1 cellular context compared by ENCODE assay signal in genomic region chr10:32950457-32951109, GRCh38.
A peak's percentile ranks its signal among the peaks of the same experiment; 100 is the strongest.
TF ChIP-seq lines count a peak whose summit lies in the region.

No MANE protein-coding gene starts in this region.

TF ChIP-seq in HEK293, 187 proteins besides CTCF, POLR2A, EP300 and RAD21 (continued from another document and continues in another):
- TF ChIP-seq ZNF280D (tag by site-specific recombination; IDR thresholded peaks at IDR 0.05) (no peak), PATZ1 (tag by site-specific recombination; IDR thresholded peaks at IDR 0.05) (0 out of 2 replicates have a peak, but pooled peaks have one; percentile 13), ZNF624 (tag by site-specific recombination; IDR thresholded peaks at IDR 0.05) (no peak), ZEB2 (tag by site-specific recombination; IDR thresholded peaks at IDR 0.05) (0 out of 2 replicates have a peak, but pooled peaks have one; percentile 38), KLF1 (tag by site-specific recombination; IDR thresholded peaks at IDR 0.05) (no peak), ZNF148 (tag by site-specific recombination; IDR thresholded peaks at IDR 0.05; ENCODE audit: borderline replicate concordance) (no peak), EGR2 (tag by site-specific recombination; IDR thresholded peaks at IDR 0.05; ENCODE audit: low read depth) (no peak), ZBTB26 (tag by site-specific recombination; optimal IDR thresholded peaks at IDR 0.05) (no peak), ELK4 (IDR thresholded peaks at IDR 0.05; ENCODE audit: borderline replicate concordance, low read depth, low read length) (no peak), KLF16 (tag by site-specific recombination; IDR thresholded peaks at IDR 0.05) (no peak), INSM2 (tag by site-specific recombination; IDR thresholded peaks at IDR 0.05) (no peak), HIC1 (tag by site-specific recombination; IDR thresholded peaks at IDR 0.05) (no peak), ZNF488 (tag by site-specific recombination; IDR thresholded peaks at IDR 0.05) (no peak), ZNF366 (tag by site-specific recombination; conservative IDR thresholded peaks at IDR 0.05) (peak; percentile 37), ZBTB17 (tag by site-specific recombination; IDR thresholded peaks at IDR 0.05) (0 out of 2 replicates have a peak, but pooled peaks have one; percentile 33), PRDM10 (tag by site-specific recombination; IDR thresholded peaks at IDR 0.05) (peak; percentile 12), ZNF747 (tag by site-specific recombination; IDR thresholded peaks at IDR 0.05) (no peak), ZNF335 (tag by site-specific recombination; conservative IDR thresholded peaks at IDR 0.05) (no peak), ZBTB8A (tag by site-specific recombination; IDR thresholded peaks at IDR 0.05) (no peak), MEIS1 (CRISPR knock-in tag; IDR thresholded peaks at IDR 0.05; ENCODE audit: borderline replicate concordance) (no peak), ZIC2 (tag by site-specific recombination; IDR thresholded peaks at IDR 0.05) (no peak), ZNF2 (tag by site-specific recombination; IDR thresholded peaks at IDR 0.05) (no peak; the same call in 1 of the 2 replicates), HOXA7 (CRISPR knock-in tag; IDR thresholded peaks at IDR 0.05; ENCODE audit: borderline replicate concordance) (no peak), PRDM1 (tag by site-specific recombination; IDR thresholded peaks at IDR 0.05) (peak; percentile 74), ZNF37A (tag by site-specific recombination; IDR thresholded peaks at IDR 0.05) (no peak), ZNF350 (tag by site-specific recombination; IDR thresholded peaks at IDR 0.05) (no peak), ZBTB44 (tag by site-specific recombination; IDR thresholded peaks at IDR 0.05) (0 out of 2 replicates have a peak, but pooled peaks have one; percentile 21), KLF10 (tag by site-specific recombination; IDR thresholded peaks at IDR 0.05) (no peak), SP3 (tag by site-specific recombination; IDR thresholded peaks at IDR 0.05) (no peak), ZSCAN23 (tag by site-specific recombination; IDR thresholded peaks at IDR 0.05) (no peak), ZNF146 (tag by site-specific recombination; IDR thresholded peaks at IDR 0.05) (no peak), OVOL3 (tag by site-specific recombination; IDR thresholded peaks at IDR 0.05) (no peak), AEBP2 (tag by site-specific recombination; IDR thresholded peaks at IDR 0.05; ENCODE audit: borderline replicate concordance) (no peak)
